Comparison of ENCODE assay signal across 8 cellular contexts in the genomic region with DNA sequence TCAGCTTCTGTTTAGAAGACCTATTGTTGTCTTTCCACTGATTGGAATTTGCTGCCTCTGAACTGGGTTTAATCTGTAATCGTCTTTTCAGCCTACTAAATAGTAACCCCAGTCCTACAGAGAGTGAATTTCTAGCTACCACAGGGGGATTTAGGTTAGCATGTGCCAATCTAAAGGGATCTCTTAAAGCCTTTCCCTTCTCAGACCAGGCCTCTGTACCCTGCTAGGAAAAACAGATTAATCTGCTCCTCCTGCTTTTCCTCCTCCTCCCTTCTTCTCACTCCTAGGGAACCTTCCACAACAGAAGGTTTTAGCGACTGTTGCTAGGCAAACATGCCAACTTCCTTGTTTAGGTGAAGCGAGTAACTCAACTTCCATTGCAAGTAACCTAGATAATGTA. TPM values are rescaled to one million over a fixed set of nuclear protein-coding genes. Genes with fewer than 3 reads are reported as not detected.
DNase-seq lines count a peak whose midpoint lies in the region; ATAC-seq, FAIRE-seq and TF ChIP-seq lines count a peak whose summit lies in the region.

No MANE protein-coding gene starts in this region.

- no peaks in the 10 kb centered on the region for H3F3A ChIP-seq in SU-DHL-6 (ENCODE audit: insufficient read depth)

- no peaks in the 10 kb centered on the region for H3K9me2 ChIP-seq in SU-DHL-6 (replicated peaks; ENCODE audit: insufficient read depth, low read length)

- H3K27ac ChIP-seq in SU-DHL-6 (ENCODE audit: low read depth, low read length) (no peak overlapping the region), neutrophil (peak overlapping the region; percentile 94)

- H2AFZ ChIP-seq in SU-DHL-6 (ENCODE audit: low read depth, low read length, severe bottlenecking): peak overlapping the region; percentile 98

- peaks cover 8% of the 10 kb centered on the region for H4K20me1 ChIP-seq in SU-DHL-6 (ENCODE audit: low read depth, low read length)

- H3K27me3 ChIP-seq in SU-DHL-6 (ENCODE audit: low read length) (no peaks in the 10 kb centered on the region), neutrophil (no peaks in the 10 kb centered on the region)

- H3K9me3 ChIP-seq in SU-DHL-6 (ENCODE audit: insufficient read depth, low read length) (no peaks in the 10 kb centered on the region), neutrophil (no peaks in the 10 kb centered on the region)

- H3K4me2 ChIP-seq in SU-DHL-6 (ENCODE audit: low read depth, low read length, poor library complexity, severe bottlenecking): no peak overlapping the region

- no peak overlapping the region for H3K9ac ChIP-seq in SU-DHL-6 (ENCODE audit: low read length)

- peaks cover 40 to 43% of the 10 kb centered on the region in 2 experiments for H3K4me1 ChIP-seq in neutrophil (ENCODE audit: control insufficient read depth in 1 of 2, insufficient read depth in 1 of 2, low read depth in 1 of 2, low read length in 1 of 2)

- no peak for FAIRE-seq in frontal cortex (lab: Jason Lieb, UNC)

- ATAC-seq in esophagus mucosa: peak; percentile 28
- ATAC-seq in HG03025 (IDR thresholded peaks at IDR 0.05; ENCODE audit: low FRiP score, unreplicated experiment): no peak
- no peak for ATAC-seq in GM21717 (IDR thresholded peaks at IDR 0.05; ENCODE audit: unreplicated experiment)

- TF ChIP-seq CTCF in SU-DHL-6 (IDR thresholded peaks at IDR 0.05; ENCODE audit: insufficient read depth, low read length, poor library complexity, severe bottlenecking): no peak
- TF ChIP-seq CTCF in neutrophil (IDR thresholded peaks at IDR 0.05): no peak

- DNase-seq in Ammon's horn (ENCODE audit: low spot score) (peak; percentile 41), HK-2 (ENCODE audit: unreplicated experiment) (peak; percentile 17), frontal cortex (ENCODE audit: low spot score in 2 of 2) (no peak)

- no peak overlapping the region for H3K4me3 ChIP-seq in SU-DHL-6 (ENCODE audit: insufficient read depth, low read length, poor library complexity, severe bottlenecking)
- H3K4me3 ChIP-seq in neutrophil (ENCODE audit: low read depth in 1 of 2, low read length in 1 of 2): peak overlapping the region; percentile 68 to 94

- H3K36me3 ChIP-seq in SU-DHL-6 (ENCODE audit: low read length) (peaks cover 6% of the 10 kb centered on the region; the same call in 1 of the 2 replicates), neutrophil (peaks cover 7% of the 10 kb centered on the region)

- peaks cover 35% of the 10 kb centered on the region for H3K79me2 ChIP-seq in SU-DHL-6 (ENCODE audit: insufficient read depth, low read length)

RNA-seq across cellular contexts. Expression of gene RC3H1, which starts 1.3 kb away (rescaled TPM):
- total RNA-seq in esophagus mucosa: 25.1 TPM
- total RNA-seq in frontal cortex: 27.3 TPM

Comparison
In these comparisons a context has a peak if more than half of its experiments do, and no peak if none do; other contexts are left out.
1. DNase-seq: peak in Ammon's horn (single experiment) and HK-2 (single experiment); none in frontal cortex (0 of 2).